Comparison of ENCODE assay signal across 9 cellular contexts in genomic region chr2:142980246-142981068, GRCh38.
A peak's percentile ranks its signal among the peaks of the same experiment; 100 is the strongest.
DNase-seq lines count a peak whose midpoint lies in the region; ATAC-seq and TF ChIP-seq lines count a peak whose summit lies in the region.
"Had no signal": no experiment of that assay in that cellular context is flagged by ENCODE, and none has a peak within 500 bp of the region (broad histone marks: within the 10 kb centered on the region; RNA-seq: fewer than 3 reads in every experiment).

No MANE protein-coding gene starts in this region.

- no peak overlapping the region for H3K4me3 Mint-ChIP-seq in stimulated activated naive CD8-positive, alpha-beta T cell treated with anti-CD3 and anti-CD28 coated beads, Interleukin-15, amount 100 ng/mL, for 72 hours

- H3K4me3 ChIP-seq in fibroblast of pulmonary artery (replicated peaks; ENCODE audit: low read depth, low read length): no peak overlapping the region
- H3K4me3 ChIP-seq: SJSA1 had no signal

- no peak overlapping the region for H3K27ac Mint-ChIP-seq in stimulated activated naive CD8-positive, alpha-beta T cell treated with anti-CD3 and anti-CD28 coated beads, Interleukin-15, amount 100 ng/mL, for 72 hours

- no peaks in the 10 kb centered on the region for H3K4me1 Mint-ChIP-seq in stimulated activated naive CD8-positive, alpha-beta T cell treated with anti-CD3 and anti-CD28 coated beads, Interleukin-15, amount 100 ng/mL, for 72 hours

- peak; percentile 55 for TF ChIP-seq CTCF in fibroblast of pulmonary artery (IDR thresholded peaks at IDR 0.05; ENCODE audit: low read length, missing control alignments)

- H3K9me3 Mint-ChIP-seq in stimulated activated naive CD8-positive, alpha-beta T cell treated with anti-CD3 and anti-CD28 coated beads, Interleukin-15, amount 100 ng/mL, for 72 hours: no peaks in the 10 kb centered on the region

- H3K27me3 Mint-ChIP-seq in stimulated activated naive CD8-positive, alpha-beta T cell treated with anti-CD3 and anti-CD28 coated beads, Interleukin-15, amount 100 ng/mL, for 72 hours: no peaks in the 10 kb centered on the region

- DNase-seq in CD1c-positive myeloid dendritic cell (ENCODE audit: extremely low spot score) (peak; percentile 20), RPMI8226 (peak; percentile 8), fibroblast of pulmonary artery (ENCODE audit: low read depth) (peak; percentile 70)
- DNase-seq in stimulated activated naive CD8-positive, alpha-beta T cell treated with anti-CD3 and anti-CD28 coated beads, Interleukin-15, amount 100 ng/mL, for 72 hours: no peak
- DNase-seq in stimulated activated naive CD4-positive, alpha-beta T cell treated with Interleukin-2 at 50 U/mL for 16 hours (lab: John Stamatoyannopoulos, UW): no peak
- DNase-seq in stimulated activated CD4-positive, alpha-beta T cell treated with anti-CD3 and anti-CD28 coated beads, Interleukin-2, amount 100 ng/mL, for 24 hours: no peak

- ATAC-seq in GM18907 (IDR thresholded peaks at IDR 0.05; ENCODE audit: unreplicated experiment) (peak; percentile 47), HG03571 (IDR thresholded peaks at IDR 0.05; ENCODE audit: unreplicated experiment) (peak; percentile 35)
- ATAC-seq in stimulated activated naive CD8-positive, alpha-beta T cell treated with anti-CD3 and anti-CD28 coated beads, Interleukin-15, amount 100 ng/mL, for 72 hours: peak; percentile 37

Comparison
In these comparisons a context has a peak if more than half of its experiments do, and no peak if none do; other contexts are left out.
1. DNase-seq: peak in CD1c-positive myeloid dendritic cell (single experiment), RPMI8226 (single experiment) and fibroblast of pulmonary artery (single experiment); none in stimulated activated naive CD8-positive, alpha-beta T cell treated with anti-CD3 and anti-CD28 coated beads, Interleukin-15, amount 100 ng/mL, for 72 hours (0 of 2), stimulated activated naive CD4-positive, alpha-beta T cell treated with Interleukin-2 at 50 U/mL for 16 hours (single experiment) and stimulated activated CD4-positive, alpha-beta T cell treated with anti-CD3 and anti-CD28 coated beads, Interleukin-2, amount 100 ng/mL, for 24 hours (0 of 2).
2. Peak in every context shown above with its lines, with median percentiles within 50 percentile points of each other: ATAC-seq.